In genomic region chr17:38910325-38910724, GRCh38 we compare ENCODE assay signal across 2 cellular contexts.
TF ChIP-seq lines count a peak whose summit lies in the region.

No MANE protein-coding gene starts in this region.

TF ChIP-seq in HepG2, 621 proteins besides CTCF, POLR2A, EP300 and RAD21:
- TF ChIP-seq ZNF558 (CRISPR knock-in tag; IDR thresholded peaks at IDR 0.05; ENCODE audit: borderline replicate concordance) (no peak), ZNF841 (CRISPR knock-in tag; IDR thresholded peaks at IDR 0.05; ENCODE audit: borderline replicate concordance) (no peak), CBX2 (IDR thresholded peaks at IDR 0.05; ENCODE audit: low read depth, low read length) (no peak), CBX2 (CRISPR knock-in tag; IDR thresholded peaks at IDR 0.05; ENCODE audit: low read depth) (no peak), RARG (CRISPR knock-in tag; IDR thresholded peaks at IDR 0.05; ENCODE audit: low read depth) (no peak), MED13 (CRISPR knock-in tag; IDR thresholded peaks at IDR 0.05) (no peak), RBFOX2 (IDR thresholded peaks at IDR 0.05; ENCODE audit: low read depth, low read length) (no peak), ZXDC (CRISPR knock-in tag; IDR thresholded peaks at IDR 0.05) (no peak)

TF ChIP-seq in K562, 482 proteins besides CTCF, POLR2A, EP300 and RAD21:
- TF ChIP-seq CHAMP1 (IDR thresholded peaks at IDR 0.05) (no peak), ZBTB40 (IDR thresholded peaks at IDR 0.05) (peak; percentile 85), ZBTB40 (CRISPR knock-in tag; IDR thresholded peaks at IDR 0.05) (no peak)
